8 cellular contexts compared by ENCODE assay signal in the genomic region with DNA sequence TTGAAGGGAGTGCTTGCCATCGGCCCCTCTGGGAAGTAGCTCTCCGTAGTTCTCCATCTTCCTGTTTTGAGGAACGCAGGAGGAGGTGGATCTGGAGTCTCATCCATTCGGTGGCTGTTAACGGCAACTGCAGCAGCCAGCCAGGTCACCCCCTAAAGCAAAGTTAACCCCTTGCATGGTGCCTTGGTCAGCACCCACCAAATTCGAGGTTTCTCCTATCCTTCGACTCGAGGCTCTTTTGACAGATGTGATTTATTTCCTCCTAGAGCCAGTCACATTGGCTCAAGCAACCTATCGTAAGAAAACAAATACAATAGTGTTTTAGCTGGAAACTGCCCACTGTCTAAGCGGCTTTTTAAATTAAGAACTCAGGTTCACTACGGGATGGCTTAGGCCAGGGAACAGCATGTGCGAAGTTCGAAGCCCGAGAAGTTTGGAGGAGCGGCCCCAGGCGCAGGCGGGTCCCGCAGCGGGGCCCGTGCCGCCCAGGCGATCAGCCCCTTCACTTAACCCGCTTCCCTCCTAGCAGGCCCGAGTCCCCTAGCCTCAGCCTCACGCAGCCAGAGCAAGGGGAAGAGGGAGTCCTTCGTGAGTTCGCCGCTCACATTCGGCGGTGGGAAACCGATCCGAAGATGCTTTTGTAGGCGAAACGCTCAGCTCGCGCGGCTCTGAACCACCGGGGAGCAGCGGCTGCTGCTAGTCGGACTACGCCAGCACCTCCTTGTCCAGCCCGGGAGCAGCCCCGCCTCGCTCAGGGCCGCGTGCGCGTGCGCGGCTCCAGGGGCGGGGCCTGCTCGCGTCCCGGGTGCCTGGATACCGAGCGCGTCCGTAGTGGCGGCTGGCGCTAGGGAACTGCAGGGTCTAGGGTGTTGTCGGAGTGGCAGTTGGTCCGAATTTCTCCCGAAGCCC. TPM values are rescaled to one million over a fixed set of nuclear protein-coding genes. Genes with fewer than 3 reads are reported as not detected.
A peak's percentile ranks its signal among the peaks of the same experiment; 100 is the strongest.
DNase-seq lines count a peak whose midpoint lies in the region; ATAC-seq and TF ChIP-seq lines count a peak whose summit lies in the region.

A gene (plus strand): TSS at position 797 of the 909 bp plus-strand sequence. CDS start 289 bp downstream, outside the sequence.

- peaks cover 4% of the 10 kb centered on the region for H3K36me3 Mint-ChIP-seq in activated CD4-positive, alpha-beta T cell treated with anti-CD3 and anti-CD28 coated beads for 36 hours (ENCODE audit: low read depth)

- DNase-seq in AG20443 (ENCODE audit: low spot score) (peak; percentile 99), NCI-H446 treated with DMSO at 0.1 percent for 48 hours (lab: John Stamatoyannopoulos, UW) (peak; percentile 73), choroid plexus epithelial cell (ENCODE audit: low read depth) (peak; percentile 89), kidney tubule cell (ENCODE audit: low spot score) (peak; percentile 90)
- DNase-seq in activated CD4-positive, alpha-beta T cell treated with anti-CD3 and anti-CD28 coated beads for 36 hours = peak; percentile 87
- peak; percentile 44 to 64 for DNase-seq in stimulated activated CD4-positive, alpha-beta T cell treated with anti-CD3 and anti-CD28 coated beads, Interleukin-1b, Interleukin-23, amount 100 ng/mL, for 1 hour (ENCODE audit: low read depth in 2 of 2)

- intact Hi-C loops in activated CD4-positive, alpha-beta T cell treated with anti-CD3 and anti-CD28 coated beads for 36 hours (cut with DNase I, micrococcal nuclease) = loop anchor here (1.0 to 5.0 kb wide), 6 partner anchors 19 to 319 kb away; a partner anchor contains a TSS

- POLR2A ChIA-PET in activated CD4-positive, alpha-beta T cell treated with anti-CD3 and anti-CD28 coated beads for 36 hours (lab: Charles Lee) = no interaction called here

- peaks cover 3% of the 10 kb centered on the region for H3K27me3 Mint-ChIP-seq in activated CD4-positive, alpha-beta T cell treated with anti-CD3 and anti-CD28 coated beads for 36 hours

- peaks cover 31% of the 10 kb centered on the region for H3K4me1 Mint-ChIP-seq in activated CD4-positive, alpha-beta T cell treated with anti-CD3 and anti-CD28 coated beads for 36 hours

- H3K9me3 Mint-ChIP-seq in activated CD4-positive, alpha-beta T cell treated with anti-CD3 and anti-CD28 coated beads for 36 hours (ENCODE audit: low read depth) = no peaks in the 10 kb centered on the region

- peak within 1 kb of the TSS; percentile 70 for H3K4me3 ChIP-seq in choroid plexus epithelial cell (ENCODE audit: low read depth, low read length)

- no peak for TF ChIP-seq CTCF in choroid plexus epithelial cell (conservative IDR thresholded peaks at IDR 0.05; ENCODE audit: low read depth, low read length)

- ATAC-seq in GM19043 (IDR thresholded peaks at IDR 0.05; ENCODE audit: low read depth, unreplicated experiment) (peak; percentile 97), HG03280 (IDR thresholded peaks at IDR 0.05; ENCODE audit: unreplicated experiment) (peak; percentile 98)
- ATAC-seq in activated CD4-positive, alpha-beta T cell treated with anti-CD3 and anti-CD28 coated beads for 36 hours = peak; percentile 98

- peak within 1 kb of the TSS; percentile 72 for H3K4me3 Mint-ChIP-seq in activated CD4-positive, alpha-beta T cell treated with anti-CD3 and anti-CD28 coated beads for 36 hours

- CTCF ChIA-PET in activated CD4-positive, alpha-beta T cell treated with anti-CD3 and anti-CD28 coated beads for 36 hours (lab: Charles Lee) = interaction anchor here (1.2 to 1.9 kb wide), 2 partner anchors 20 to 187 kb away, joined by 4 to 8 read pairs; no protein-coding TSS in a partner anchor

- H3K27ac Mint-ChIP-seq in activated CD4-positive, alpha-beta T cell treated with anti-CD3 and anti-CD28 coated beads for 36 hours = no peak within 1 kb of the TSS

RNA-seq across cellular contexts. Expression of the gene that starts here (rescaled TPM):
- under 1 TPM in 1 of 2 experiments, not detected in 1; 0.28 TPM for total RNA-seq in activated CD4-positive, alpha-beta T cell treated with anti-CD3 and anti-CD28 coated beads for 36 hours

Comparison
In these comparisons a context has a peak if more than half of its experiments do, and no peak if none do; other contexts are left out.
1. Peak in every context shown above with its lines: DNase-seq, ATAC-seq and H3K4me3 ChIP-seq.
2. Peak in DNase-seq and ATAC-seq in activated CD4-positive, alpha-beta T cell treated with anti-CD3 and anti-CD28 coated beads for 36 hours; RNA of the gene not detected or under 1 TPM.